Comparison of ENCODE assay signal across 10 cellular contexts in genomic region chr12:25997401-25997973, GRCh38. TPM values are rescaled to one million over a fixed set of nuclear protein-coding genes. Genes with fewer than 3 reads are reported as not detected.
DNase-seq lines count a peak whose midpoint lies in the region; ATAC-seq and TF ChIP-seq lines count a peak whose summit lies in the region.
"Had no signal": no experiment of that assay in that cellular context is flagged by ENCODE, and none has a peak within 500 bp of the region (broad histone marks: within the 10 kb centered on the region; RNA-seq: fewer than 3 reads in every experiment).

No MANE protein-coding gene starts in this region.

- H3K4me3 ChIP-seq in iPS DF 6.9 (ENCODE audit: low read length) (no peak overlapping the region), thoracic aorta (no peak overlapping the region)

- no peaks in the 10 kb centered on the region for H3K4me1 Mint-ChIP-seq in glutamatergic neuron (ENCODE audit: low read depth, unreplicated experiment)
- H3K4me1 Mint-ChIP-seq in T-helper 2 cell treated with Interferon-gamma antibody and Interleukin-4, amounts not matched to agents 5 μg/mL and 100 μg/mL, for 36 hours (ENCODE audit: low read depth): no peaks in the 10 kb centered on the region

- DNase-seq in DMS53 (lab: John Stamatoyannopoulos, UW): peak; percentile 22
- no peak for DNase-seq in DMS53 treated with DMSO at 0.1 percent for 48 hours (lab: John Stamatoyannopoulos, UW; ENCODE audit: unreplicated experiment)
- DNase-seq in amniotic stem cell (lab: John Stamatoyannopoulos, UW): peak; percentile 64
- DNase-seq in iPS DF 6.9 (ENCODE audit: low read depth, low spot score): peak; percentile 35
- no peak for DNase-seq in thoracic aorta (ENCODE audit: low spot score)
- DNase-seq in glutamatergic neuron: no peak
- no peak for DNase-seq in T-helper 2 cell treated with Interferon-gamma antibody and Interleukin-4, amounts not matched to agents 5 μg/mL and 100 μg/mL, for 36 hours (ENCODE audit: low spot score)
- DNase-seq: NCI-H1930 had no signal

- no peaks in the 10 kb centered on the region for H3K27me3 Mint-ChIP-seq in glutamatergic neuron (ENCODE audit: unreplicated experiment)
- peaks cover 2% of the 10 kb centered on the region for H3K27me3 Mint-ChIP-seq in T-helper 2 cell treated with Interferon-gamma antibody and Interleukin-4, amounts not matched to agents 5 μg/mL and 100 μg/mL, for 36 hours (ENCODE audit: low read depth)

- H3K36me3 Mint-ChIP-seq in glutamatergic neuron (ENCODE audit: unreplicated experiment): no peaks in the 10 kb centered on the region
- H3K36me3 Mint-ChIP-seq in T-helper 2 cell treated with Interferon-gamma antibody and Interleukin-4, amounts not matched to agents 5 μg/mL and 100 μg/mL, for 36 hours (ENCODE audit: low read depth): no peaks in the 10 kb centered on the region

- WGBS in iPS DF 6.9 (ENCODE audit: insufficient coverage, insufficient read length): no CpG with 5 or more reads among the region's 5 CpGs

- no peak overlapping the region for H3K4me3 Mint-ChIP-seq in glutamatergic neuron (ENCODE audit: unreplicated experiment)
- H3K4me3 Mint-ChIP-seq in T-helper 2 cell treated with Interferon-gamma antibody and Interleukin-4, amounts not matched to agents 5 μg/mL and 100 μg/mL, for 36 hours: no peak overlapping the region

- no peak for TF ChIP-seq CTCF in thoracic aorta (IDR thresholded peaks at IDR 0.05)
- TF ChIP-seq CTCF in glutamatergic neuron (IDR thresholded peaks at IDR 0.05; ENCODE audit: partially characterized antibody, unreplicated experiment): no peak

- H3K27ac ChIP-seq in iPS DF 6.9 (ENCODE audit: low read length) (no peak overlapping the region), thoracic aorta (peak overlapping the region; percentile 37 to 66)
- H3K27ac ChIP-seq: 22Rv1 had no signal

- H3K4me1 ChIP-seq in iPS DF 6.9 (ENCODE audit: control insufficient read depth, insufficient read depth, low read length) (peaks cover 5% of the 10 kb centered on the region), thoracic aorta (ENCODE audit: control insufficient read depth in 1 of 2, low read depth in 2 of 2) (peaks cover 24 to 58% of the 10 kb centered on the region in 2 donors)

- H3K27me3 ChIP-seq in iPS DF 6.9 (ENCODE audit: control insufficient read depth, insufficient read depth, low read length) (no peaks in the 10 kb centered on the region), thoracic aorta (replicated peaks; ENCODE audit: insufficient read depth) (no peaks in the 10 kb centered on the region)

- H3K9me3 Mint-ChIP-seq in glutamatergic neuron (ENCODE audit: unreplicated experiment): peaks cover 2% of the 10 kb centered on the region
- no peaks in the 10 kb centered on the region for H3K9me3 Mint-ChIP-seq in T-helper 2 cell treated with Interferon-gamma antibody and Interleukin-4, amounts not matched to agents 5 μg/mL and 100 μg/mL, for 36 hours

- no peak overlapping the region for H3K27ac Mint-ChIP-seq in glutamatergic neuron (ENCODE audit: unreplicated experiment)
- H3K27ac Mint-ChIP-seq in T-helper 2 cell treated with Interferon-gamma antibody and Interleukin-4, amounts not matched to agents 5 μg/mL and 100 μg/mL, for 36 hours: no peak overlapping the region

- ATAC-seq in thoracic aorta (ENCODE audit: insufficient number of reproducible peaks, low FRiP score, low read depth) (peak; percentile 48), HG02884 (IDR thresholded peaks at IDR 0.05; ENCODE audit: unreplicated experiment) (no peak)

- H3K36me3 ChIP-seq in iPS DF 6.9 (ENCODE audit: control insufficient read depth, insufficient read depth, low read length) (no peaks in the 10 kb centered on the region), thoracic aorta (no peaks in the 10 kb centered on the region)

- H3K9me3 ChIP-seq in iPS DF 6.9 (ENCODE audit: control insufficient read depth, insufficient read depth, low read length) (no peaks in the 10 kb centered on the region), thoracic aorta (no peaks in the 10 kb centered on the region)

RNA-seq across cellular contexts. Expression of gene RASSF8, which starts 39.0 kb away (rescaled TPM):
- total RNA-seq in thoracic aorta: 10 to 100 TPM; 47.9 to 86.6 TPM
- 41.3 TPM for total RNA-seq in glutamatergic neuron (ENCODE audit: unreplicated experiment)

Comparison
In these comparisons a context has a peak if more than half of its experiments do, and no peak if none do; other contexts are left out.
1. DNase-seq: peak in DMS53 (single experiment), amniotic stem cell (single experiment) and iPS DF 6.9 (single experiment); none in DMS53 treated with DMSO at 0.1 percent for 48 hours (single experiment), thoracic aorta (single experiment), glutamatergic neuron (single experiment) and T-helper 2 cell treated with Interferon-gamma antibody and Interleukin-4, amounts not matched to agents 5 μg/mL and 100 μg/mL, for 36 hours (single experiment).